ENCODE assay signal across 8 cellular contexts in genomic region chr14:101823511-101824120, GRCh38.
DNase-seq lines count a peak whose midpoint lies in the region; ATAC-seq and TF ChIP-seq lines count a peak whose summit lies in the region.

No MANE protein-coding gene starts in this region.

- no peaks in the 10 kb centered on the region; the same call in 1 of the 2 replicates for H3K36me3 ChIP-seq in MG63

- no peaks in the 10 kb centered on the region for H3K27me3 ChIP-seq in MG63

- H3K4me3 Mint-ChIP-seq in osteocyte (ENCODE audit: unreplicated experiment), result no peak overlapping the region

- H3K27ac Mint-ChIP-seq in osteocyte (ENCODE audit: unreplicated experiment), result no peak overlapping the region

- H3K9me3 ChIP-seq in MG63, result no peaks in the 10 kb centered on the region

- peaks cover 28% of the 10 kb centered on the region for H3K36me3 Mint-ChIP-seq in osteocyte (ENCODE audit: unreplicated experiment)

- H3K4me3 ChIP-seq in MG63, result no peak overlapping the region

- no peaks in the 10 kb centered on the region for H3K9me3 Mint-ChIP-seq in osteocyte (ENCODE audit: unreplicated experiment)

- no peaks in the 10 kb centered on the region for H3K27me3 Mint-ChIP-seq in osteocyte (ENCODE audit: unreplicated experiment)

- intact Hi-C loops in Right ventricle myocardium superior (cut with DNase I), result no loop called here

- peaks cover 10% of the 10 kb centered on the region for H3K4me1 Mint-ChIP-seq in osteocyte (ENCODE audit: unreplicated experiment)

- DNase-seq in activated CD8-positive, alpha-beta memory T cell treated with anti-CD3 and anti-CD28 coated beads, Interleukin-2, amount 50 U/mL, for 24 hours (ENCODE audit: extremely low read depth), result peak; percentile 73
- DNase-seq in Right ventricle myocardium superior (no peak), osteocyte (ENCODE audit: extremely low spot score, unreplicated experiment) (no peak), MG63 (no peak), middle frontal gyrus (ENCODE audit: extremely low spot score, low spot score) (no peak)
- DNase-seq in stimulated activated CD4-positive, alpha-beta T cell treated with anti-CD3 and anti-CD28 coated beads, TNF-alpha, amount 100 ng/mL, for 1 hour (ENCODE audit: low read depth in 3 of 3, low spot score in 1 of 3), result peak; percentile 41 to 58 (median 50)

- no peak for TF ChIP-seq CTCF in osteocyte (IDR thresholded peaks at IDR 0.05)

- ATAC-seq in GM18868 (IDR thresholded peaks at IDR 0.05; ENCODE audit: unreplicated experiment) (peak; percentile 66), HG03135 (IDR thresholded peaks at IDR 0.05; ENCODE audit: unreplicated experiment) (peak; percentile 54), Right ventricle myocardium superior (ENCODE audit: poor library complexity) (peak; percentile 54)

Comparison
In these comparisons a context has a peak if more than half of its experiments do, and no peak if none do; other contexts are left out.
1. DNase-seq: peak in activated CD8-positive, alpha-beta memory T cell treated with anti-CD3 and anti-CD28 coated beads, Interleukin-2, amount 50 U/mL, for 24 hours (single experiment) and stimulated activated CD4-positive, alpha-beta T cell treated with anti-CD3 and anti-CD28 coated beads, TNF-alpha, amount 100 ng/mL, for 1 hour (3 of 3); none in Right ventricle myocardium superior (single experiment), osteocyte (single experiment), MG63 (single experiment) and middle frontal gyrus (single experiment).
2. Peak in every context shown above with its lines, with median percentiles within 50 percentile points of each other: ATAC-seq.